In the genomic region with DNA sequence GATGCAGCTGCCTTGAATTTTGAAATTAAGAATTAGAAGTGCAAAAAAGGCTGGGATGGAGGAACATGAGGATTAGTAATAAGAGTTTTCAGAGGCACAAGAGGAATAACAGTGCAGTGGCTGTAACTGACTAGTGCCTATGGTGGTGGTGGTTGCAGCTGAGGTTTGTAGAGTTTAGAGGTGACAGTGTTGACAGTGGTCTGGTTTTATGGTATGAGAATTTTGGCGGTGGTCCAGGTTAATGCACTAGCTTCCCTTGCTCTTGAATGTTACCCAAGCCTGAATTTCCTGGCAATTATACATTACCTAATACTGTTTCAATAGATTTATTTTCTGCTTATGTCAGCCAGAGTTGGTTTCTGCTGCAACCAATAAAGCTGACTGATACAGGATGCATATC, we compare ENCODE assay signal across 17 cellular contexts.
DNase-seq lines count a peak whose midpoint lies in the region; ATAC-seq and TF ChIP-seq lines count a peak whose summit lies in the region.
"Had no signal": no experiment of that assay in that cellular context is flagged by ENCODE, and none has a peak within 500 bp of the region (broad histone marks: within the 10 kb centered on the region; RNA-seq: fewer than 3 reads in every experiment).

No MANE protein-coding gene starts in this region.

- ATAC-seq in HG02678 (IDR thresholded peaks at IDR 0.05; ENCODE audit: unreplicated experiment): no peak
- ATAC-seq in GM19035 (IDR thresholded peaks at IDR 0.05; ENCODE audit: unreplicated experiment): no peak
- ATAC-seq: K562 had no signal

- DNase-seq in A673 (ENCODE audit: low spot score) (peak; percentile 53), NCI-H510A (lab: John Stamatoyannopoulos, UW) (peak; percentile 75), astrocyte of the spinal cord (ENCODE audit: low read depth, low spot score) (peak; percentile 52), NCI-H774 (lab: John Stamatoyannopoulos, UW) (no peak)
- peak; percentile 28 for DNase-seq in Jurkat, Clone E6-1 (ENCODE audit: low read depth, low spot score)
- no peak for DNase-seq in effector CD4-positive, alpha-beta T cell
- DNase-seq: activated gamma-delta T cell treated with Interleukin-2 at 50 U/mL for 16 hours; CD8-positive, alpha-beta memory T cell; foreskin melanocyte; NCI-H1694; stimulated activated CD4-positive, alpha-beta T cell treated with anti-CD3 and anti-CD28 coated beads, Interleukin-4, amount 100 ng/mL, for 24 hours; WERI-Rb-1 had no signal

- intact Hi-C loops in A673 (cut with micrococcal nuclease; ENCODE audit: unreplicated experiment): no loop called here

- no peaks in the 10 kb centered on the region for H3K9me3 ChIP-seq in A673 (ENCODE audit: low read depth, low read length, poor library complexity, severe bottlenecking)
- H3K9me3 ChIP-seq: right atrium auricular region, tibial nerve had no signal

- H3K27me3 ChIP-seq in A673 (replicated peaks; ENCODE audit: insufficient read depth, low read depth, low read length, poor library complexity): peaks cover 13% of the 10 kb centered on the region
- H3K27me3 ChIP-seq: right atrium auricular region, tibial nerve had no signal

- POLR2A ChIA-PET in A673 (lab: Charles Lee; ENCODE audit: low non-redundant PET): no interaction called here

- in situ Hi-C loops in astrocyte of the spinal cord (cut with HindIII; ENCODE audit: low sequenced_read_pairs): no loop called here

- BruUV-seq in A673 (replicated peaks; lab: Mats Ljungman, UMichigan): no TSS peak

- H3K27ac ChIP-seq in A673 (ENCODE audit: low read depth, low read length, poor library complexity, severe bottlenecking): no peak overlapping the region
- H3K27ac ChIP-seq: right atrium auricular region, tibial nerve, WERI-Rb-1 had no signal

- H3K4me3 ChIP-seq in A673 (ENCODE audit: low read depth, low read length, poor library complexity, severe bottlenecking) (no peak overlapping the region), astrocyte of the spinal cord (ENCODE audit: low read depth, low read length) (no peak overlapping the region)
- H3K4me3 ChIP-seq in Jurkat, Clone E6-1 (ENCODE audit: low read length): no peak overlapping the region
- H3K4me3 ChIP-seq: K562, right atrium auricular region, tibial nerve had no signal

- no peaks in the 10 kb centered on the region for H3K4me1 ChIP-seq in A673 (ENCODE audit: insufficient read depth, low read length, poor library complexity, severe bottlenecking)
- H3K4me1 ChIP-seq: right atrium auricular region, tibial nerve had no signal

- TF ChIP-seq CTCF in A673 (conservative IDR thresholded peaks at IDR 0.05; ENCODE audit: low read depth, low read length) (no peak), astrocyte of the spinal cord (IDR thresholded peaks at IDR 0.05; ENCODE audit: low read depth, low read length) (no peak)

- no peaks in the 10 kb centered on the region for H3K36me3 ChIP-seq in A673 (ENCODE audit: insufficient read depth, low read length, poor library complexity, severe bottlenecking)
- H3K36me3 ChIP-seq: right atrium auricular region, tibial nerve, WERI-Rb-1 had no signal

- CTCF ChIA-PET in A673 (lab: Charles Lee): no interaction called here

Comparison
In these comparisons a context has a peak if more than half of its experiments do, and no peak if none do; other contexts are left out.
1. DNase-seq: peak in A673 (single experiment), Jurkat, Clone E6-1 (single experiment), NCI-H510A (single experiment) and astrocyte of the spinal cord (single experiment); none in effector CD4-positive, alpha-beta T cell (single experiment) and NCI-H774 (single experiment).